ENCODE assay signal across 21 cellular contexts in genomic region chr16:85543998-85544397, GRCh38.
"Had no signal": no experiment of that assay in that cellular context is flagged by ENCODE, and none has a peak within 500 bp of the region (broad histone marks: within the 10 kb centered on the region; RNA-seq: fewer than 3 reads in every experiment).

No MANE protein-coding gene starts in this region.

- H3K4me3 ChIP-seq: PC-9 had no signal

- H3K36me3 Mint-ChIP-seq: activated naive CD8-positive, alpha-beta T cell treated with anti-CD3 and anti-CD28 coated beads, Interleukin-2, amount 10 ng/mL, durations not matched to agents 7 days and 5 days had no signal

- H3K27me3 Mint-ChIP-seq: activated CD4-positive, alpha-beta T cell treated with anti-CD3 and anti-CD28 coated beads for 36 hours; activated CD8-positive, alpha-beta T cell treated with anti-CD3 and anti-CD28 coated beads for 36 hours; activated naive CD8-positive, alpha-beta T cell treated with anti-CD3 and anti-CD28 coated beads, Interleukin-2, amount 10 ng/mL, durations not matched to agents 7 days and 5 days; central memory CD8-positive, alpha-beta T cell; T-helper 17 cell had no signal

- H3K27ac ChIP-seq: PC-9 had no signal

- DNase-seq: activated CD4-positive, alpha-beta T cell treated with anti-CD3 and anti-CD28 coated beads for 36 hours; activated CD4-positive, CD25-positive, alpha-beta regulatory T cell; activated CD8-positive, alpha-beta memory T cell treated with anti-CD3 and anti-CD28 coated beads, Interleukin-2, amount 50 U/mL, for 4 hours; activated CD8-positive, alpha-beta T cell treated with anti-CD3 and anti-CD28 coated beads for 36 hours; activated naive CD4-positive, alpha-beta T cell treated with anti-CD3 and anti-CD28 coated beads, Interleukin-2, amount 50 U/mL, for 16 hours; activated naive CD8-positive, alpha-beta T cell treated with anti-CD3 and anti-CD28 coated beads, Interleukin-2, amount 10 ng/mL, durations not matched to agents 7 days and 5 days; activated T-cell treated with anti-CD3 and anti-CD28 coated beads, Interleukin-2, amount 50 U/mL, for 72 hours; aorta; Karpas-422; MM.1S; NCI-H1105 treated with DMSO at 0.1 percent for 48 hours; NCI-H146; NCI-H187 treated with DMSO at 0.1 percent for 48 hours; NCI-H2081 treated with DMSO at 0.1 percent for 48 hours; NCI-H446; NCI-H524; PC-9; SIG-M5; T-helper 17 cell; T-helper 9 cell had no signal

- ATAC-seq: activated CD4-positive, alpha-beta T cell treated with anti-CD3 and anti-CD28 coated beads for 36 hours; activated CD8-positive, alpha-beta T cell treated with anti-CD3 and anti-CD28 coated beads for 36 hours; activated T-cell treated with anti-CD3 and anti-CD28 coated beads, Interleukin-2, amount 50 U/mL, for 72 hours; T-helper 17 cell had no signal

- H3K27ac Mint-ChIP-seq: activated CD4-positive, alpha-beta T cell treated with anti-CD3 and anti-CD28 coated beads for 36 hours; activated CD8-positive, alpha-beta T cell treated with anti-CD3 and anti-CD28 coated beads for 36 hours; activated naive CD8-positive, alpha-beta T cell treated with anti-CD3 and anti-CD28 coated beads, Interleukin-2, amount 10 ng/mL, durations not matched to agents 7 days and 5 days; activated T-cell treated with anti-CD3 and anti-CD28 coated beads, Interleukin-2, amount 50 U/mL, for 72 hours; T-helper 17 cell had no signal

- H3K4me3 Mint-ChIP-seq: activated CD4-positive, alpha-beta T cell treated with anti-CD3 and anti-CD28 coated beads for 36 hours; activated CD8-positive, alpha-beta T cell treated with anti-CD3 and anti-CD28 coated beads for 36 hours; activated naive CD8-positive, alpha-beta T cell treated with anti-CD3 and anti-CD28 coated beads, Interleukin-2, amount 10 ng/mL, durations not matched to agents 7 days and 5 days; activated T-cell treated with anti-CD3 and anti-CD28 coated beads, Interleukin-2, amount 50 U/mL, for 72 hours; central memory CD8-positive, alpha-beta T cell; T-helper 17 cell had no signal

- H3K9me3 Mint-ChIP-seq: central memory CD8-positive, alpha-beta T cell had no signal

- H3K4me1 Mint-ChIP-seq: activated CD4-positive, alpha-beta T cell treated with anti-CD3 and anti-CD28 coated beads for 36 hours had no signal
